Comparison of ENCODE assay signal across 13 cellular contexts in the genomic region with DNA sequence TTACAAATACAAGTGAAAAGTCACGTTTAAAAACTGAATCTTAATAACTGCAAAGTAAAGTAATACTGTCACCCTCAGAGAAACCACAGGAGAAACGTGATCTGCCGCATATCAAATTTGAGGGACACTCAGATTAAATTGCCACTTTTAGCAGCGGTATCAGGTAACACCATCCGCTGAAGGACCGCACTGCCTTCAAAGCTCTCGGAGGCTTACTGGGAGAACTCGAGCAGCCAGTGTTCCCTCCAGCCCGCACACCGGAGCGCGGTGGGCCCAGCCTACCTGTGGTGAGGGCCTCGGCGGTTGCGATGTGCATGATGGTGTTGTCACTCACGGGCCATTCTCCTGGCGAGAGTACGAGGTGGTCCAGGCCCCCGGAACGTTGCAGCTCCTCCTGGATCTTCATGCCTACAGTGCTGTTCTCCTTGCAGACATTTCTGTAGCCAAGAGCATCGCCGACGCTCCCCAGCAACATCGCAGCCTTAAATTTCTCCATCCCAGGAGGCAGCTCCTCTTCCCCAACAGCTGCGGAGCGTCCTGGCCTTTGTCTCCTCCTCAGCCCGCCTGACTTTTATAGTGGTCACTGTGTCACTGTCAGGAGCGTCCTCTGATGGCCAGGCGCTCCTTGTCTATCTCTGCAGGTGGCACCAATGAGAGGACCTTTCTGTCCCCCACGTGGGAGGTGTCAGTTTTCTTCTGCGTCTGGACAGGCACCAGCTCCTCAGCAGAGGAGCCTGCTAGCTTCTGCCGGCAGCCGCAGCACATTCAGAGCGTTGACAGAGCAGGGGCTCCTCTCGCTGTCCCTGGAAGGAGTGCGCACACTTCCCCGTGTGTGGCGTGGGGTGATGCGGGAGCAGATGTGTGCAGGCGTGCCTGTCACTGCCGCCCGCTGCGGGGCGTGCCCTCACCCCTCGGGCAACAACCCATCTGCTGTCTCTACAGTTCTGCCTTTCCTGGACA. TPM values are rescaled to one million over a fixed set of nuclear protein-coding genes. Genes with fewer than 3 reads are reported as not detected.
DNase-seq lines count a peak whose midpoint lies in the region; ATAC-seq and TF ChIP-seq lines count a peak whose summit lies in the region.
"Had no signal": no experiment of that assay in that cellular context is flagged by ENCODE, and none has a peak within 500 bp of the region (broad histone marks: within the 10 kb centered on the region; RNA-seq: fewer than 3 reads in every experiment).

A gene (minus strand): TSS at position 547 of the 960 bp plus-strand sequence. CDS start 51 bp downstream, at position 496.

- no peak for TF ChIP-seq CTCF in heart right ventricle (IDR thresholded peaks at IDR 0.05)

- no peaks in the 10 kb centered on the region for H3K27me3 ChIP-seq in SJSA1 (replicated peaks)
- H3K27me3 ChIP-seq in heart right ventricle: no peaks in the 10 kb centered on the region
- no peaks in the 10 kb centered on the region for H3K27me3 ChIP-seq in stomach smooth muscle (ENCODE audit: control insufficient read depth in 1 of 2, insufficient read depth in 2 of 2, low read length in 2 of 2)
- H3K27me3 ChIP-seq: right lobe of liver had no signal

- H3K27me3 Mint-ChIP-seq in effector memory CD8-positive, alpha-beta T cell: no peaks in the 10 kb centered on the region

- no peak within 1 kb of the TSS for H3K4me3 ChIP-seq in SJSA1
- H3K4me3 ChIP-seq in heart right ventricle: peak within 1 kb of the TSS; percentile 1 to 67 (median 53)
- H3K4me3 ChIP-seq in stomach smooth muscle (ENCODE audit: low read length in 2 of 2): peak within 1 kb of the TSS in 1 of 2 donors; percentile 40
- H3K4me3 ChIP-seq: right lobe of liver had no signal

- H3K36me3 Mint-ChIP-seq in effector memory CD8-positive, alpha-beta T cell (ENCODE audit: insufficient read depth): peaks cover 12% of the 10 kb centered on the region

- no peaks in the 10 kb centered on the region for H3K9me3 ChIP-seq in SJSA1 (replicated peaks)
- H3K9me3 ChIP-seq in heart right ventricle: no peaks in the 10 kb centered on the region
- H3K9me3 ChIP-seq in stomach smooth muscle (ENCODE audit: control insufficient read depth in 2 of 2, low read length in 2 of 2): no peaks in the 10 kb centered on the region
- H3K9me3 ChIP-seq: right lobe of liver had no signal

- no peaks in the 10 kb centered on the region for H3K4me1 Mint-ChIP-seq in effector memory CD8-positive, alpha-beta T cell (ENCODE audit: low read depth in 2 of 2)

- peak; percentile 61 to 83 (median 78) for ATAC-seq in heart right ventricle
- ATAC-seq in effector memory CD8-positive, alpha-beta T cell (replicated peaks): no peak
- no peak for ATAC-seq in HG03025 (IDR thresholded peaks at IDR 0.05; ENCODE audit: low FRiP score, unreplicated experiment)
- ATAC-seq: right lobe of liver had no signal

- intact Hi-C loops in heart right ventricle (cut with DNase I): loop anchor here in 2 of 10 donors (2.0 to 5.0 kb wide), 3 partner anchors 38 to 51 kb away; a partner anchor contains a TSS

- no peak within 1 kb of the TSS for H3K4me3 Mint-ChIP-seq in effector memory CD8-positive, alpha-beta T cell

- H3K27ac Mint-ChIP-seq in effector memory CD8-positive, alpha-beta T cell: no peak within 1 kb of the TSS

- no peaks in the 10 kb centered on the region for H3K9me3 Mint-ChIP-seq in effector memory CD8-positive, alpha-beta T cell

- H3K4me1 ChIP-seq in SJSA1 (replicated peaks) (peaks cover 14% of the 10 kb centered on the region), heart right ventricle (peaks cover 13 to 44% (median 18%) of the 10 kb centered on the region in 9 donors), stomach smooth muscle (ENCODE audit: control insufficient read depth, insufficient read depth, low read length) (peaks cover 24% of the 10 kb centered on the region)
- H3K4me1 ChIP-seq: right lobe of liver had no signal

- 35 to 56% methylated on average over 45 of the region's 45 CpGs for WGBS in heart right ventricle, 2 donors

- peaks cover 20% of the 10 kb centered on the region for H3K36me3 ChIP-seq in SJSA1
- peaks cover 0 to 51% (median 20%) of the 10 kb centered on the region in 9 donors for H3K36me3 ChIP-seq in heart right ventricle
- H3K36me3 ChIP-seq in stomach smooth muscle (ENCODE audit: control insufficient read depth in 2 of 2, insufficient read depth in 2 of 2, low read length in 2 of 2): peaks cover 7 to 16% of the 10 kb centered on the region in 2 donors

- H3K9ac ChIP-seq in stomach smooth muscle (ENCODE audit: low read length in 2 of 2): peak within 1 kb of the TSS; percentile 21 to 41

- DNase-seq in NCI-H1417 (lab: John Stamatoyannopoulos, UW) (peak; percentile 32 to 87 (median 75)), NCI-H1417 treated with DMSO at 0.1 percent for 48 hours (lab: John Stamatoyannopoulos, UW) (no peak), SJSA1 (ENCODE audit: low read depth in 1 of 2, low spot score in 2 of 2) (no peak), heart right ventricle (peak; percentile 61 to 78), HCEC 1CT (no peak)
- DNase-seq in effector memory CD8-positive, alpha-beta T cell: no peak
- DNase-seq: 8988T, mammary epithelial cell, NCI-H1930, RPMI8226 had no signal

- no peak within 1 kb of the TSS for H3K27ac ChIP-seq in SJSA1
- H3K27ac ChIP-seq in heart right ventricle: peak within 1 kb of the TSS; percentile 62 to 93 (median 81)
- peak within 1 kb of the TSS; percentile 60 for H3K27ac ChIP-seq in stomach smooth muscle (ENCODE audit: low read length)
- H3K27ac ChIP-seq: right lobe of liver had no signal

RNA-seq across cellular contexts. Expression of the gene that starts here (rescaled TPM):
- 6.3 and 10.5 TPM in 2 replicates for total RNA-seq in SJSA1 (2014; rRNA removed; shearing (Covaris generic))
- total RNA-seq in heart right ventricle: 100 to 1,000 TPM; 381 to 939 (median 762) TPM
- 100 to 1,000 TPM; 163 to 192 TPM for polyA plus RNA-seq in heart right ventricle

Comparison
In these comparisons a context has a peak if more than half of its experiments do, and no peak if none do; other contexts are left out.
1. RNA of the gene that starts here (total RNA-seq): 381 to 939 TPM in heart right ventricle; 6.3 to 10.5 TPM in SJSA1; every median in the first group is over 10 times any median in the second.
2. DNase-seq: peak in NCI-H1417 (3 of 3) and heart right ventricle (2 of 2); none in NCI-H1417 treated with DMSO at 0.1 percent for 48 hours (single experiment), SJSA1 (0 of 2), HCEC 1CT (single experiment) and effector memory CD8-positive, alpha-beta T cell (0 of 3).
3. ATAC-seq: peak in heart right ventricle (8 of 8); none in effector memory CD8-positive, alpha-beta T cell (single experiment) and HG03025 (single experiment).